Comparison of ENCODE assay signal across 17 cellular contexts in the genomic region with DNA sequence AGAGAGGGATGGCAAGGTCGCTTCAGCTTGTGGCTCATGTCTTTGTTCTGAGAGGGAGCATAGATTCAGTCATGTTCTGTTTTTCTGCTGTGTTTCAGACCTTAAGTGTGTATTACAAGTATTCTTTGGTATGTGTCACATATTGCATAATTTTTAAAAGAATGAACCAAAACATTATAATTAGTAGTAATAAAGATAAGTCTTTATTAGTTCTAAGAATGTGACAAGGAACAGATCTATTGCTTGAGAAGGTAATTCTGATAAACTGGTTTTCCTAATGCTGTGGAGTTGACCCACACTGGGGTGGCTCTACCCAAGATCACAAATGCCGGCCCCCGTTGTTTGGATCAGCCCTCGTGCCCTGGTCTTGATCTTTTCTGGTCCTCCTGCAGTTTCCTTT.
DNase-seq lines count a peak whose midpoint lies in the region; ATAC-seq and TF ChIP-seq lines count a peak whose summit lies in the region.
"Had no signal": no experiment of that assay in that cellular context is flagged by ENCODE, and none has a peak within 500 bp of the region (broad histone marks: within the 10 kb centered on the region; RNA-seq: fewer than 3 reads in every experiment).

No MANE protein-coding gene starts in this region.

- H3K36me3 Mint-ChIP-seq in glutamatergic neuron (ENCODE audit: unreplicated experiment) = no peaks in the 10 kb centered on the region

- H3K4me3 ChIP-seq in cardiac fibroblast (replicated peaks in 1 of 2; ENCODE audit: low read depth in 2 of 2, low read length in 2 of 2) (no peak overlapping the region), left lung (no peak overlapping the region), transverse colon (no peak overlapping the region)
- H3K4me3 ChIP-seq: adrenal gland, suprapubic skin had no signal

- peaks cover 2% of the 10 kb centered on the region for H3K27me3 Mint-ChIP-seq in glutamatergic neuron (ENCODE audit: unreplicated experiment)

- TF ChIP-seq CTCF in cardiac fibroblast (IDR thresholded peaks at IDR 0.05; ENCODE audit: low read depth, low read length) (no peak), left lung (IDR thresholded peaks at IDR 0.05) (no peak), transverse colon (IDR thresholded peaks at IDR 0.05) (no peak), glutamatergic neuron (IDR thresholded peaks at IDR 0.05; ENCODE audit: partially characterized antibody, unreplicated experiment) (no peak)

- H3K36me3 ChIP-seq in left lung (no peaks in the 10 kb centered on the region), transverse colon (no peaks in the 10 kb centered on the region)
- H3K36me3 ChIP-seq: adrenal gland, suprapubic skin had no signal

- peak; percentile 64 for DNase-seq in HT-29 (ENCODE audit: low spot score)
- peak; percentile 44 to 61 for DNase-seq in cardiac fibroblast (ENCODE audit: low read depth in 2 of 2)
- no peak for DNase-seq in left lung
- DNase-seq in transverse colon = no peak
- no peak for DNase-seq in stimulated activated CD4-positive, alpha-beta T cell treated with anti-CD3 and anti-CD28 coated beads, Interleukin-4, amount 100 ng/mL, for 4 hours
- no peak for DNase-seq in stimulated activated CD8-positive, alpha-beta memory T cell treated with anti-CD3 and anti-CD28 coated beads, Interleukin-4, amount 100 ng/mL, for 48 hours
- DNase-seq in glutamatergic neuron = no peak
- DNase-seq: activated CD4-positive, alpha-beta T cell treated with anti-CD3 and anti-CD28 coated beads, Interleukin-2, amount 50 U/mL, for 4 hours; adrenal gland; cortex of kidney; NCI-H2081 treated with DMSO at 0.1 percent for 48 hours; NCI-H774; SHP77 treated with DMSO at 0.1 percent for 48 hours; stimulated activated CD4-positive, alpha-beta T cell treated with anti-CD3 and anti-CD28 coated beads, Interleukin-15, amount 100 ng/mL, for 24 hours had no signal

- ATAC-seq in left lung (peak; percentile 32), GM18502 (IDR thresholded peaks at IDR 0.05; ENCODE audit: poor library complexity, unreplicated experiment) (no peak)

- intact Hi-C loops in left lung (cut with DNase I) (no loop called here), transverse colon (cut with DNase I; ENCODE audit: low total_unique reads) (no loop called here)

- in situ Hi-C loops in transverse colon (cut with MboI; ENCODE audit: low pct_ligation_motif_present in 1 of 4, low pct_unique_long_range_greater_than_20kb in 1 of 4, low sequenced_read_pairs in 3 of 4) = no loop called here

- 61 to 82% methylated on average over 4 of the region's 4 CpGs for WGBS in transverse colon (ENCODE audit: low coverage in 1 of 2), 2 donors

- no peaks in the 10 kb centered on the region for H3K9me3 ChIP-seq in left lung
- H3K9me3 ChIP-seq in transverse colon = no peaks in the 10 kb centered on the region
- H3K9me3 ChIP-seq: adrenal gland, suprapubic skin had no signal

- no peak overlapping the region for H3K27ac Mint-ChIP-seq in glutamatergic neuron (ENCODE audit: unreplicated experiment)
- H3K27ac Mint-ChIP-seq: CD14-positive monocyte had no signal

- H3K27ac ChIP-seq in left lung = no peak overlapping the region
- H3K27ac ChIP-seq in transverse colon = peak overlapping the region; percentile 79 to 85 (median 80)
- H3K27ac ChIP-seq: suprapubic skin had no signal

- H3K9me3 Mint-ChIP-seq in glutamatergic neuron (ENCODE audit: unreplicated experiment) = no peaks in the 10 kb centered on the region
- H3K9me3 Mint-ChIP-seq: CD14-positive monocyte had no signal

- H3K27me3 ChIP-seq in left lung = no peaks in the 10 kb centered on the region
- H3K27me3 ChIP-seq in transverse colon = no peaks in the 10 kb centered on the region
- H3K27me3 ChIP-seq: adrenal gland, suprapubic skin had no signal

- H3K4me1 ChIP-seq in left lung (peaks cover 3 to 7% of the 10 kb centered on the region in 2 donors), transverse colon (peaks cover 6 to 59% (median 38%) of the 10 kb centered on the region in 4 donors)

- H3K4me1 Mint-ChIP-seq in glutamatergic neuron (ENCODE audit: low read depth, unreplicated experiment) = peaks cover 5% of the 10 kb centered on the region

- no peak overlapping the region for H3K4me3 Mint-ChIP-seq in glutamatergic neuron (ENCODE audit: unreplicated experiment)
- H3K4me3 Mint-ChIP-seq: CD14-positive monocyte had no signal

- TF ChIP-seq EP300 in transverse colon (IDR thresholded peaks at IDR 0.05; ENCODE audit: low read depth) = no peak

- no peak for TF ChIP-seq POLR2A in transverse colon (IDR thresholded peaks at IDR 0.05)

Comparison
In these comparisons a context has a peak if more than half of its experiments do, and no peak if none do; other contexts are left out.
1. DNase-seq: peak in HT-29 (single experiment) and cardiac fibroblast (2 of 2); none in left lung (0 of 2), transverse colon (single experiment), stimulated activated CD4-positive, alpha-beta T cell treated with anti-CD3 and anti-CD28 coated beads, Interleukin-4, amount 100 ng/mL, for 4 hours (0 of 2), stimulated activated CD8-positive, alpha-beta memory T cell treated with anti-CD3 and anti-CD28 coated beads, Interleukin-4, amount 100 ng/mL, for 48 hours (single experiment) and glutamatergic neuron (single experiment).
2. H3K27ac ChIP-seq: peak in transverse colon (4 of 4); none in left lung (0 of 2).